ENCODE assay signal across 1 cellular context in genomic region chr3:76615739-76616138, GRCh38.
TF ChIP-seq lines count a peak whose summit lies in the region.

No MANE protein-coding gene starts in this region.

TF ChIP-seq in IMR-90, 13 proteins besides CTCF, POLR2A, EP300 and RAD21:
- TF ChIP-seq MAZ (IDR thresholded peaks at IDR 0.05; ENCODE audit: borderline replicate concordance, low read depth, low read length) (no peak), BHLHE40 (IDR thresholded peaks at IDR 0.05; ENCODE audit: low read depth, low read length) (no peak), MXI1 (IDR thresholded peaks at IDR 0.05; ENCODE audit: borderline replicate concordance, low read depth, low read length) (no peak)
